ENCODE assay signal across 16 cellular contexts in the genomic region with DNA sequence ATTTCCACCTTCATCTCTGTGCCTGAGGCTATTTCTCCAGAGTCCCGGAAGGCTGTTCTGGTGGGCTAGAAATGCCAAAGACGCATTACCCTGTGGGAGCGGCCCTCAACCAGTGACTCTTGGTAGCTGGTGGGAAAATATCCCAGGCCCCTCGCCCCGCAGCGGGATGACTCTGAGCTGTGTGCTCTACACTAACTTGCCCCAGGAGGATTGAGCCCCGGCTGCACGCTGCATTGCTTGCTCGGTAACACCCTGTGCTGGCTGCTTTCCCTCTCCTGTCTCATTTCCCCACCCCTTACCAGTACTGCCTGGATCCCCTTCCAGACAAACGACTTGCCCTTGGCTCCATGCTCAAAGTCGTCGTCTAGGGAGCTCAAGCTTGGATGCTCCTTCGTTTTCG.
DNase-seq lines count a peak whose midpoint lies in the region; TF ChIP-seq lines count a peak whose summit lies in the region.
"Had no signal": no experiment of that assay in that cellular context is flagged by ENCODE, and none has a peak within 500 bp of the region (broad histone marks: within the 10 kb centered on the region; RNA-seq: fewer than 3 reads in every experiment).

No MANE protein-coding gene starts in this region.

- H2BK5ac ChIP-seq in mesendoderm (ENCODE audit: low read length) = no peak overlapping the region

- H3K27ac ChIP-seq in SJCRH30 (no peak overlapping the region), mesendoderm (ENCODE audit: low read depth, low read length) (no peak overlapping the region), brain microvascular endothelial cell (no peak overlapping the region)
- H3K27ac ChIP-seq: C4-2B had no signal

- peak overlapping the region; percentile 12 for H3K4me3 Mint-ChIP-seq in type B pancreatic cell
- H3K4me3 Mint-ChIP-seq in activated T-cell treated with anti-CD3 and anti-CD28 coated beads, Interleukin-2, amount 50 U/mL, for 24 hours = no peak overlapping the region

- H2AK5ac ChIP-seq in mesendoderm (ENCODE audit: low read length) = no peak overlapping the region

- peak; percentile 50 for DNase-seq in D341Med (ENCODE audit: low spot score)
- DNase-seq in SJCRH30 = peak in 1 of 2 experiments; percentile 63
- DNase-seq in mesendoderm = no peak
- no peak for DNase-seq in type B pancreatic cell (ENCODE audit: extremely low spot score, unreplicated experiment)
- no peak for DNase-seq in brain microvascular endothelial cell
- DNase-seq in DMS 273 (lab: John Stamatoyannopoulos, UW; ENCODE audit: unreplicated experiment) = no peak
- no peak for DNase-seq in activated T-cell treated with anti-CD3 and anti-CD28 coated beads, Interleukin-2, amount 50 U/mL, for 24 hours
- DNase-seq: EL, Karpas-422, MV-4-11, NCI-H1694, NCI-H2081 treated with DMSO at 0.1 percent for 48 hours, NCI-H446 treated with DMSO at 0.1 percent for 48 hours, NCI-H526 treated with DMSO at 0.1 percent for 48 hours, OCI-M1 had no signal

- peaks cover 39% of the 10 kb centered on the region for H3K4me1 ChIP-seq in SJCRH30
- H3K4me1 ChIP-seq in mesendoderm (ENCODE audit: control insufficient read depth, low read depth, low read length) = peaks cover 2% of the 10 kb centered on the region

- peaks cover 15% of the 10 kb centered on the region for H3K27me3 Mint-ChIP-seq in type B pancreatic cell
- H3K27me3 Mint-ChIP-seq in activated T-cell treated with anti-CD3 and anti-CD28 coated beads, Interleukin-2, amount 50 U/mL, for 24 hours = peaks cover 2% of the 10 kb centered on the region

- H3K36me3 ChIP-seq in SJCRH30 (no peaks in the 10 kb centered on the region), mesendoderm (ENCODE audit: control insufficient read depth, insufficient read depth, low read length) (no peaks in the 10 kb centered on the region), brain microvascular endothelial cell (replicated peaks) (no peaks in the 10 kb centered on the region)

- no peak overlapping the region for H3K4me2 ChIP-seq in mesendoderm (ENCODE audit: low read length)

- H3K4me1 Mint-ChIP-seq in type B pancreatic cell (ENCODE audit: unreplicated experiment) = peaks cover 53% of the 10 kb centered on the region
- H3K4me1 Mint-ChIP-seq in activated T-cell treated with anti-CD3 and anti-CD28 coated beads, Interleukin-2, amount 50 U/mL, for 24 hours (ENCODE audit: low read depth) = no peaks in the 10 kb centered on the region

- 0 out of 2 replicates have a peak overlapping the region, but pooled peaks have one; percentile 3 for H3K4me3 ChIP-seq in SJCRH30
- H3K4me3 ChIP-seq in mesendoderm (ENCODE audit: low read length) = no peak overlapping the region
- no peak overlapping the region for H3K4me3 ChIP-seq in brain microvascular endothelial cell (ENCODE audit: low read depth, low read length)

- WGBS in mesendoderm (ENCODE audit: extremely low coverage, insufficient coverage, low lambda C conversion rate) = no CpG with 5 or more reads among the region's 14 CpGs

- H3K27me3 ChIP-seq in SJCRH30 = peaks cover 9% of the 10 kb centered on the region
- no peaks in the 10 kb centered on the region for H3K27me3 ChIP-seq in mesendoderm (ENCODE audit: insufficient read depth, low read length, poor library complexity)
- peaks cover 13% of the 10 kb centered on the region for H3K27me3 ChIP-seq in brain microvascular endothelial cell (replicated peaks)

- no peaks in the 10 kb centered on the region for H3K79me1 ChIP-seq in mesendoderm (ENCODE audit: low read length)

- H3K36me3 Mint-ChIP-seq in type B pancreatic cell = no peaks in the 10 kb centered on the region
- no peaks in the 10 kb centered on the region for H3K36me3 Mint-ChIP-seq in activated T-cell treated with anti-CD3 and anti-CD28 coated beads, Interleukin-2, amount 50 U/mL, for 24 hours (ENCODE audit: low read depth)

- H3K9me3 ChIP-seq in SJCRH30 (replicated peaks) = no peaks in the 10 kb centered on the region

- no peak overlapping the region for H3K9ac ChIP-seq in mesendoderm (ENCODE audit: low read length)

- H3K79me2 ChIP-seq in mesendoderm (ENCODE audit: control insufficient read depth, insufficient read depth, low read length) = no peaks in the 10 kb centered on the region

- H4K8ac ChIP-seq in mesendoderm (ENCODE audit: low read depth, low read length) = no peak overlapping the region

- H2BK120ac ChIP-seq in mesendoderm (ENCODE audit: low read depth, low read length) = no peak overlapping the region

- H3K18ac ChIP-seq in mesendoderm (ENCODE audit: low read length) = no peak overlapping the region

- no peak overlapping the region for H4K5ac ChIP-seq in mesendoderm (ENCODE audit: low read length)

- no peak overlapping the region for H2BK15ac ChIP-seq in mesendoderm (replicated peaks; ENCODE audit: low read depth)

- TF ChIP-seq CTCF in type B pancreatic cell (conservative IDR thresholded peaks at IDR 0.05) = no peak
- no peak for TF ChIP-seq CTCF in brain microvascular endothelial cell (IDR thresholded peaks at IDR 0.05; ENCODE audit: low read depth, low read length, missing control alignments)

- no peak overlapping the region for H3K27ac Mint-ChIP-seq in type B pancreatic cell
- H3K27ac Mint-ChIP-seq in activated T-cell treated with anti-CD3 and anti-CD28 coated beads, Interleukin-2, amount 50 U/mL, for 24 hours = no peak overlapping the region

- H3K4ac ChIP-seq in mesendoderm (ENCODE audit: low read depth, low read length) = no peak overlapping the region

- in situ Hi-C loops in brain microvascular endothelial cell (cut with HindIII; ENCODE audit: low pct_ligation_motif_present, low sequenced_read_pairs) = no loop called here

- H3K9me3 Mint-ChIP-seq in type B pancreatic cell = no peaks in the 10 kb centered on the region
- no peaks in the 10 kb centered on the region for H3K9me3 Mint-ChIP-seq in activated T-cell treated with anti-CD3 and anti-CD28 coated beads, Interleukin-2, amount 50 U/mL, for 24 hours

- no peak overlapping the region for H3K23ac ChIP-seq in mesendoderm (ENCODE audit: low read length)

- peak overlapping the region; percentile 51 for H3K56ac ChIP-seq in mesendoderm (ENCODE audit: low read length)
